In genomic region chr2:70553334-70553583, GRCh38 we compare ENCODE assay signal across 8 cellular contexts. TPM values are rescaled to one million over a fixed set of nuclear protein-coding genes. Genes with fewer than 3 reads are reported as not detected.
A peak's percentile ranks its signal among the peaks of the same experiment; 100 is the strongest.
DNase-seq lines count a peak whose midpoint lies in the region; ATAC-seq and TF ChIP-seq lines count a peak whose summit lies in the region.

No MANE protein-coding gene starts in this region.

- peak overlapping the region; percentile 99 for H3K4me3 Mint-ChIP-seq in dendritic cell treated with granulocyte-macrophage colony-stimulating factor and Interleukin-4, amounts not matched to agents 40 ng/mL and 50 ng/mL, for 4 days

- DNase-seq in uterus (no peak), NAMALWA (ENCODE audit: low spot score) (no peak)

- H3K27ac ChIP-seq in BLaER1 (no peak overlapping the region), OCI-LY1 (ENCODE audit: low read depth, low read length, poor library complexity, severe bottlenecking) (no peak overlapping the region), mucosa of rectum (ENCODE audit: low read depth in 2 of 2, low read length in 2 of 2) (peak overlapping the region; percentile 95), uterus (no peak overlapping the region)

- H3K36me3 Mint-ChIP-seq in dendritic cell treated with granulocyte-macrophage colony-stimulating factor and Interleukin-4, amounts not matched to agents 40 ng/mL and 50 ng/mL, for 4 days (ENCODE audit: low read depth): peaks cover 23% of the 10 kb centered on the region

- H3K9ac ChIP-seq in BLaER1 (0 out of 2 replicates have a peak overlapping the region, but pooled peaks have one; percentile 62), OCI-LY1 (ENCODE audit: low read length) (no peak overlapping the region; the same call in 1 of the 2 replicates), mucosa of rectum (ENCODE audit: low read depth in 1 of 2, low read length in 2 of 2) (peak overlapping the region; percentile 83 to 85)

- intact Hi-C loops in dendritic cell treated with granulocyte-macrophage colony-stimulating factor and Interleukin-4, amounts not matched to agents 40 ng/mL and 50 ng/mL, for 4 days (cut with micrococcal nuclease): loop anchor here (2.0 to 5.0 kb wide), 2 partner anchors 41 to 84 kb away; no protein-coding TSS in a partner anchor
- intact Hi-C loops in uterus (cut with DNase I; ENCODE audit: low total_unique reads): no loop called here

- TF ChIP-seq POLR2A in uterus (IDR thresholded peaks at IDR 0.05): no peak

- H3K4me1 ChIP-seq in BLaER1 (peaks cover 48% of the 10 kb centered on the region), OCI-LY1 (ENCODE audit: insufficient read depth, low read length, severe bottlenecking) (peaks cover 4% of the 10 kb centered on the region), mucosa of rectum (ENCODE audit: control insufficient read depth in 2 of 2, insufficient read depth in 2 of 2, low read length in 2 of 2) (peaks cover 14 to 26% of the 10 kb centered on the region in 2 donors), uterus (peaks cover 0 to 13% of the 10 kb centered on the region in 2 donors)

- H3K27me3 ChIP-seq in BLaER1: peaks cover 48% of the 10 kb centered on the region
- H3K27me3 ChIP-seq in OCI-LY1 (ENCODE audit: insufficient read depth, low read length): no peaks in the 10 kb centered on the region
- H3K27me3 ChIP-seq in mucosa of rectum (ENCODE audit: control insufficient read depth in 2 of 2, insufficient read depth in 2 of 2, low read length in 2 of 2): peaks cover 0 to 7% of the 10 kb centered on the region in 2 donors
- peaks cover 0 to 13% of the 10 kb centered on the region in 2 donors for H3K27me3 ChIP-seq in uterus

- no peaks in the 10 kb centered on the region for H3K79me2 ChIP-seq in OCI-LY1 (ENCODE audit: insufficient read depth, low read length)

- H3K9me3 ChIP-seq in BLaER1 (no peaks in the 10 kb centered on the region), OCI-LY1 (ENCODE audit: low read length) (no peaks in the 10 kb centered on the region), mucosa of rectum (ENCODE audit: control insufficient read depth in 2 of 2, low read length in 2 of 2) (no peaks in the 10 kb centered on the region), uterus (no peaks in the 10 kb centered on the region)

- H3K27me3 Mint-ChIP-seq in dendritic cell treated with granulocyte-macrophage colony-stimulating factor and Interleukin-4, amounts not matched to agents 40 ng/mL and 50 ng/mL, for 4 days: peaks cover 15% of the 10 kb centered on the region

- H3K9me3 Mint-ChIP-seq in dendritic cell treated with granulocyte-macrophage colony-stimulating factor and Interleukin-4, amounts not matched to agents 40 ng/mL and 50 ng/mL, for 4 days: no peaks in the 10 kb centered on the region

- no peaks in the 10 kb centered on the region for H3F3A ChIP-seq in OCI-LY1 (ENCODE audit: insufficient read depth, low read length)

- no peak overlapping the region for H2AFZ ChIP-seq in OCI-LY1 (ENCODE audit: low read length)

- TF ChIP-seq CTCF in OCI-LY1 (IDR thresholded peaks at IDR 0.05; ENCODE audit: low read length) (no peak), uterus (IDR thresholded peaks at IDR 0.05) (no peak)

- H3K4me3 ChIP-seq in BLaER1: peak overlapping the region; percentile 74
- peak overlapping the region; percentile 57 for H3K4me3 ChIP-seq in OCI-LY1 (ENCODE audit: low read depth, low read length, poor library complexity, severe bottlenecking)
- peak overlapping the region; percentile 81 to 83 for H3K4me3 ChIP-seq in mucosa of rectum (ENCODE audit: low read length in 2 of 2)
- H3K4me3 ChIP-seq in uterus: peak overlapping the region; percentile 37 to 39

- H3K36me3 ChIP-seq in BLaER1 (no peaks in the 10 kb centered on the region), OCI-LY1 (ENCODE audit: insufficient read depth, low read length) (no peaks in the 10 kb centered on the region), mucosa of rectum (ENCODE audit: control insufficient read depth in 2 of 2, insufficient read depth in 2 of 2, low read length in 2 of 2) (no peaks in the 10 kb centered on the region), uterus (no peaks in the 10 kb centered on the region)

- H3K27ac Mint-ChIP-seq in dendritic cell treated with granulocyte-macrophage colony-stimulating factor and Interleukin-4, amounts not matched to agents 40 ng/mL and 50 ng/mL, for 4 days: peak overlapping the region; percentile 95

- peaks cover 15% of the 10 kb centered on the region for H4K20me1 ChIP-seq in BLaER1
- no peaks in the 10 kb centered on the region for H4K20me1 ChIP-seq in OCI-LY1 (ENCODE audit: insufficient read depth, low read length)

- ATAC-seq in GM21737 (IDR thresholded peaks at IDR 0.05; ENCODE audit: unreplicated experiment) (peak; percentile 13), GM18861 (IDR thresholded peaks at IDR 0.05; ENCODE audit: unreplicated experiment) (no peak)

- H3K4me2 ChIP-seq in BLaER1 (peak overlapping the region; percentile 91), OCI-LY1 (ENCODE audit: low read length) (peak overlapping the region; percentile 77)

- H3K9me2 ChIP-seq in OCI-LY1 (ENCODE audit: low read depth, low read length): no peaks in the 10 kb centered on the region

- peaks cover 55% of the 10 kb centered on the region for H3K4me1 Mint-ChIP-seq in dendritic cell treated with granulocyte-macrophage colony-stimulating factor and Interleukin-4, amounts not matched to agents 40 ng/mL and 50 ng/mL, for 4 days (ENCODE audit: low read depth)

RNA-seq across cellular contexts. Expression of gene TGFA, which starts 0.4 kb away (rescaled TPM):
- 1 to 10 TPM in 3 of 4 donors, not detected in 1; 1.5 to 3.7 (median 1.6) TPM for total RNA-seq in uterus

Comparison
In these comparisons a context has a peak if more than half of its experiments do, and no peak if none do; other contexts are left out.
1. H3K27ac ChIP-seq: peak in mucosa of rectum (2 of 2); none in BLaER1 (single experiment), OCI-LY1 (single experiment) and uterus (0 of 2).
2. Peak in every context shown above with its lines, with median percentiles within 50 percentile points of each other: H3K4me3 ChIP-seq.